Comparison of ENCODE assay signal across 20 cellular contexts in the genomic region with DNA sequence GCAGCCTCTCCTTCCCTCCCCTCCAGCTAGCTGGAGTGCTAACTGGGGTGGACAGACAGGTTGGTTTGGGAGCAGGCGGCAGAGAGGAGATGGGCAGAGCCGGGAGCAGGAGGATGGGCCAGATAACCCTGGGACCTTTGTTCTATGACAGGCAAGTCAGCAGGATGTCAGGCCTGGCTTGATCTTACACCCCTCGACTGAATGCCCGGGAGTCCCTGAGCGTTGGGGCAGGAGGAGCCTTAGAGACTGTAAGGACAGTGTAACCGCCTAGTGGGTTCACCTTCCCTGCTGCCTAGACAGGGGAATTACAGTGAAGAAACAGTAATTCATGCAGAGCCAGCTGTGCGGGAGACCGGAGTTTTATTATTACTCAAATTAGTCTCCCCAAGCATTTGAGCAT.
DNase-seq lines count a peak whose midpoint lies in the region; ATAC-seq and TF ChIP-seq lines count a peak whose summit lies in the region.
"Had no signal": no experiment of that assay in that cellular context is flagged by ENCODE, and none has a peak within 500 bp of the region (broad histone marks: within the 10 kb centered on the region; RNA-seq: fewer than 3 reads in every experiment).

No MANE protein-coding gene starts in this region.

- DNase-seq in stimulated activated naive CD8-positive, alpha-beta T cell treated with anti-CD3 and anti-CD28 coated beads, Interleukin-15, amount 100 ng/mL, for 72 hours: no peak
- no peak for DNase-seq in WERI-Rb-1
- DNase-seq in iPS-NIHi7 (ENCODE audit: extremely low spot score): peak; percentile 58
- no peak for DNase-seq in MG63
- DNase-seq: activated CD4-positive, alpha-beta T cell treated with anti-CD3 and anti-CD28 coated beads for 36 hours; activated gamma-delta T cell treated with Interleukin-2 at 50 U/mL for 16 hours; effector CD8-positive, alpha-beta T cell; gastrocnemius medialis; midbrain; stimulated activated CD4-positive, alpha-beta T cell treated with anti-CD3 and anti-CD28 coated beads, Interleukin-1b, Interleukin-23, amount 100 ng/mL, for 48 hours; stimulated activated naive CD8-positive, alpha-beta T cell treated with anti-CD3 and anti-CD28 coated beads, Interleukin-15, Interleukin-2, amounts not matched to agents 100 U/mL and 50 U/mL, for 24 hours; upper lobe of left lung had no signal

- no peaks in the 10 kb centered on the region for H3K27me3 ChIP-seq in WERI-Rb-1 (ENCODE audit: insufficient read depth, low read depth, severe bottlenecking)
- H3K27me3 ChIP-seq in MG63: no peaks in the 10 kb centered on the region
- H3K27me3 ChIP-seq: gastrocnemius medialis, upper lobe of left lung had no signal

- H3K4me1 Mint-ChIP-seq in stimulated activated naive CD8-positive, alpha-beta T cell treated with anti-CD3 and anti-CD28 coated beads, Interleukin-15, Interleukin-2, amounts not matched to agents 100 ng/mL and 50 ng/mL, for 24 hours (ENCODE audit: low read depth): peaks cover 23% of the 10 kb centered on the region
- H3K4me1 Mint-ChIP-seq in stimulated activated naive CD8-positive, alpha-beta T cell treated with anti-CD3 and anti-CD28 coated beads, Interleukin-15, amount 100 ng/mL, for 72 hours: peaks cover 31% of the 10 kb centered on the region

- no peaks in the 10 kb centered on the region for H3K9me3 ChIP-seq in WERI-Rb-1 (ENCODE audit: severe bottlenecking)
- no peaks in the 10 kb centered on the region for H3K9me3 ChIP-seq in MG63
- H3K9me3 ChIP-seq: gastrocnemius medialis, prostate gland, upper lobe of left lung had no signal

- H3K36me3 Mint-ChIP-seq in stimulated activated naive CD8-positive, alpha-beta T cell treated with anti-CD3 and anti-CD28 coated beads, Interleukin-15, Interleukin-2, amounts not matched to agents 100 ng/mL and 50 ng/mL, for 24 hours (ENCODE audit: low read depth): peaks cover 15% of the 10 kb centered on the region

- peak overlapping the region; percentile 84 for H3K27ac ChIP-seq in WERI-Rb-1
- H3K27ac ChIP-seq: gastrocnemius medialis, prostate gland, upper lobe of left lung had no signal

- no peaks in the 10 kb centered on the region for H3K27me3 Mint-ChIP-seq in stimulated activated naive CD8-positive, alpha-beta T cell treated with anti-CD3 and anti-CD28 coated beads, Interleukin-15, Interleukin-2, amounts not matched to agents 100 ng/mL and 50 ng/mL, for 24 hours
- no peaks in the 10 kb centered on the region for H3K27me3 Mint-ChIP-seq in stimulated activated naive CD8-positive, alpha-beta T cell treated with anti-CD3 and anti-CD28 coated beads, Interleukin-15, amount 100 ng/mL, for 72 hours
- H3K27me3 Mint-ChIP-seq: activated CD4-positive, alpha-beta T cell treated with anti-CD3 and anti-CD28 coated beads for 36 hours had no signal

- H3K36me3 ChIP-seq in WERI-Rb-1: no peaks in the 10 kb centered on the region
- H3K36me3 ChIP-seq in MG63: peaks cover 10% of the 10 kb centered on the region
- H3K36me3 ChIP-seq: prostate gland had no signal

- H3K4me3 ChIP-seq in WERI-Rb-1 (ENCODE audit: low read depth, low read length): no peak overlapping the region
- no peak overlapping the region for H3K4me3 ChIP-seq in MG63
- H3K4me3 ChIP-seq: gastrocnemius medialis, prostate gland, upper lobe of left lung had no signal

- ATAC-seq in stimulated activated naive CD8-positive, alpha-beta T cell treated with anti-CD3 and anti-CD28 coated beads, Interleukin-15, amount 100 ng/mL, for 72 hours: no peak
- ATAC-seq in GM19463 (IDR thresholded peaks at IDR 0.05; ENCODE audit: unreplicated experiment) (no peak), HG02981 (IDR thresholded peaks at IDR 0.05; ENCODE audit: unreplicated experiment) (no peak), HG02970 (IDR thresholded peaks at IDR 0.05; ENCODE audit: low FRiP score, unreplicated experiment) (no peak)
- ATAC-seq: activated CD4-positive, alpha-beta T cell treated with anti-CD3 and anti-CD28 coated beads for 36 hours; esophagus mucosa; gastrocnemius medialis; left lobe of liver; SK-N-SH treated with all-trans-retinoic acid at 6 μM for 48 hours; stimulated activated naive CD8-positive, alpha-beta T cell treated with anti-CD3 and anti-CD28 coated beads, Interleukin-15, Interleukin-2, amounts not matched to agents 100 U/mL and 50 U/mL, for 24 hours had no signal

- H3K4me3 Mint-ChIP-seq in stimulated activated naive CD8-positive, alpha-beta T cell treated with anti-CD3 and anti-CD28 coated beads, Interleukin-15, Interleukin-2, amounts not matched to agents 100 ng/mL and 50 ng/mL, for 24 hours: no peak overlapping the region
- no peak overlapping the region for H3K4me3 Mint-ChIP-seq in stimulated activated naive CD8-positive, alpha-beta T cell treated with anti-CD3 and anti-CD28 coated beads, Interleukin-15, amount 100 ng/mL, for 72 hours
- H3K4me3 Mint-ChIP-seq: activated CD4-positive, alpha-beta T cell treated with anti-CD3 and anti-CD28 coated beads for 36 hours had no signal

- TF ChIP-seq CTCF in WERI-Rb-1 (IDR thresholded peaks at IDR 0.05; ENCODE audit: low read depth, low read length): no peak

- peak overlapping the region; percentile 4 for H3K27ac Mint-ChIP-seq in stimulated activated naive CD8-positive, alpha-beta T cell treated with anti-CD3 and anti-CD28 coated beads, Interleukin-15, Interleukin-2, amounts not matched to agents 100 ng/mL and 50 ng/mL, for 24 hours
- no peak overlapping the region for H3K27ac Mint-ChIP-seq in stimulated activated naive CD8-positive, alpha-beta T cell treated with anti-CD3 and anti-CD28 coated beads, Interleukin-15, amount 100 ng/mL, for 72 hours
- H3K27ac Mint-ChIP-seq: activated CD4-positive, alpha-beta T cell treated with anti-CD3 and anti-CD28 coated beads for 36 hours had no signal

- H3K9me3 Mint-ChIP-seq in stimulated activated naive CD8-positive, alpha-beta T cell treated with anti-CD3 and anti-CD28 coated beads, Interleukin-15, Interleukin-2, amounts not matched to agents 100 ng/mL and 50 ng/mL, for 24 hours: no peaks in the 10 kb centered on the region
- H3K9me3 Mint-ChIP-seq in stimulated activated naive CD8-positive, alpha-beta T cell treated with anti-CD3 and anti-CD28 coated beads, Interleukin-15, amount 100 ng/mL, for 72 hours: no peaks in the 10 kb centered on the region
